Comparison of ENCODE assay signal across 11 cellular contexts in the genomic region with DNA sequence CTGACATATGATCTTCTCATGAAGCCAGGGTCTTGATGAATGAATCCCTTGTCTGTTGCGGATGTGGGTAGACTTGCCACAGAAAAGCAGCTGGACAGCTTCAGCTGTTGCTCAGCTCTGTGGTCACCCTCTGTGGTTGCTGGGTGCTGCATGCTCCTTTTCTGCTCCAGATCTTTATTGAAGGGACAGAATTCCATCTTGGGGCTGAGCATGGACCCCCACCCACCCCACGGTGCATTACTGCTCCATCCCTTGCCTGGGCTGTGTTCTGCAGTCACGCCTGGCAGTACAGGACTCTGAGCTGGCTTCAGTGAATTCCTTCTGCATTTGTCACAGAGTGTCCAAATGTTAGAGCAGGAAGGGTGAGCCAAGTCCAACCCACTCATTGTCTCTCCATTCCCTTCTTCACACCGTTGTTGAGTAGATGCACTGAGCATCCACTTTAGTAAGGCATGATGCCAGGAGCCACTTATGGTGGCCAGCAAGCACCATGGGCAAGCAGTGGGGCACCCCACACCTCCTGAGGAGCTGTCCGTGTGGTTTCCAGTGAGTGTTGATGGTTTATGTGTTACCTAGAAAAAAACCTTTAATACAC. TPM values are rescaled to one million over a fixed set of nuclear protein-coding genes. Genes with fewer than 3 reads are reported as not detected.
A peak's percentile ranks its signal among the peaks of the same experiment; 100 is the strongest.
DNase-seq lines count a peak whose midpoint lies in the region; ATAC-seq, FAIRE-seq and TF ChIP-seq lines count a peak whose summit lies in the region.
"Had no signal": no experiment of that assay in that cellular context is flagged by ENCODE, and none has a peak within 500 bp of the region (broad histone marks: within the 10 kb centered on the region; RNA-seq: fewer than 3 reads in every experiment).

No MANE protein-coding gene starts in this region.

- no peak overlapping the region for H3K4me3 Mint-ChIP-seq in activated T-cell treated with anti-CD3 and anti-CD28 coated beads, Interleukin-2, amount 50 U/mL, for 72 hours
- H3K4me3 Mint-ChIP-seq: activated T-cell treated with anti-CD3 and anti-CD28 coated beads, Interleukin-2, amount 50 U/mL, for 4 hours had no signal

- peak; percentile 75 for FAIRE-seq in urothelium cell line (lab: Jason Lieb, UNC)

- ATAC-seq in activated T-cell treated with anti-CD3 and anti-CD28 coated beads, Interleukin-2, amount 50 U/mL, for 72 hours (replicated peaks in 1 of 2): peak; percentile 36 to 61
- ATAC-seq in right cardiac atrium (peak; percentile 93), GM18505 (IDR thresholded peaks at IDR 0.05; ENCODE audit: unreplicated experiment) (no peak)
- ATAC-seq: activated T-cell treated with anti-CD3 and anti-CD28 coated beads, Interleukin-2, amount 50 U/mL, for 4 hours had no signal

- no peaks in the 10 kb centered on the region for H3K4me1 ChIP-seq in right cardiac atrium (ENCODE audit: control insufficient read depth, insufficient read depth, low read length)
- H3K4me1 ChIP-seq: BE2C had no signal

- H3K4me3 ChIP-seq in right cardiac atrium (ENCODE audit: low read length): no peak overlapping the region

- peaks cover 17% of the 10 kb centered on the region for H3K4me1 Mint-ChIP-seq in activated T-cell treated with anti-CD3 and anti-CD28 coated beads, Interleukin-2, amount 50 U/mL, for 72 hours (ENCODE audit: low read depth)

- no peaks in the 10 kb centered on the region for H3K27me3 ChIP-seq in right cardiac atrium (ENCODE audit: control insufficient read depth, insufficient read depth)
- H3K27me3 ChIP-seq: BE2C had no signal

- TF ChIP-seq POLR2A in GM18505 (IDR thresholded peaks at IDR 0.05; ENCODE audit: borderline replicate concordance, extremely low read depth, insufficient read depth, insufficient read length): no peak

- no peak overlapping the region for H3K27ac ChIP-seq in right cardiac atrium (ENCODE audit: low read length)

- no peak for DNase-seq in activated T-cell treated with anti-CD3 and anti-CD28 coated beads, Interleukin-2, amount 50 U/mL, for 72 hours
- DNase-seq in activated T-cell treated with anti-CD3 and anti-CD28 coated beads for 4 hours (no peak), T1000 (lab: John Stamatoyannopoulos, UW) (peak; percentile 57), right cardiac atrium (peak in 2 of 3 donors; percentile 33 to 53), urothelium cell line (ENCODE audit: low spot score) (peak; percentile 88), cerebellar cortex (ENCODE audit: low spot score) (no peak), NCI-H774 (lab: John Stamatoyannopoulos, UW) (no peak)
- DNase-seq: activated T-cell treated with anti-CD3 and anti-CD28 coated beads, Interleukin-2, amount 50 U/mL, for 4 hours; BE2C; NCI-H2107 had no signal

- 31% methylated on average over 5 of the region's 5 CpGs for WGBS in right cardiac atrium

- H3K27ac Mint-ChIP-seq in activated T-cell treated with anti-CD3 and anti-CD28 coated beads, Interleukin-2, amount 50 U/mL, for 72 hours: no peak overlapping the region

- no peaks in the 10 kb centered on the region for H3K9me3 Mint-ChIP-seq in activated T-cell treated with anti-CD3 and anti-CD28 coated beads, Interleukin-2, amount 50 U/mL, for 72 hours
- H3K9me3 Mint-ChIP-seq: activated T-cell treated with anti-CD3 and anti-CD28 coated beads, Interleukin-2, amount 50 U/mL, for 4 hours had no signal

- intact Hi-C loops in right cardiac atrium (cut with DNase I): no loop called here

- no peaks in the 10 kb centered on the region for H3K36me3 Mint-ChIP-seq in activated T-cell treated with anti-CD3 and anti-CD28 coated beads, Interleukin-2, amount 50 U/mL, for 72 hours (ENCODE audit: insufficient read depth in 2 of 2)

- H3K27me3 Mint-ChIP-seq in activated T-cell treated with anti-CD3 and anti-CD28 coated beads, Interleukin-2, amount 50 U/mL, for 72 hours (ENCODE audit: low read depth): peaks cover 57% of the 10 kb centered on the region

- no peaks in the 10 kb centered on the region for H3K9me3 ChIP-seq in right cardiac atrium (ENCODE audit: control insufficient read depth, low read length)
- H3K9me3 ChIP-seq: BE2C had no signal

RNA-seq across cellular contexts. Expression of a gene that starts 14.5 kb away (rescaled TPM):
- not detected for total RNA-seq in activated T-cell treated with anti-CD3 and anti-CD28 coated beads, Interleukin-2, amount 50 U/mL, for 72 hours
- total RNA-seq in right cardiac atrium: 1 to 10 TPM; 1.1 to 2.2 (median 1.5) TPM
- 0.32 TPM for polyA plus RNA-seq in right cardiac atrium
- total RNA-seq: activated T-cell treated with anti-CD3 and anti-CD28 coated beads, Interleukin-2, amount 50 U/mL, for 4 hours had no signal

Comparison
In these comparisons a context has a peak if more than half of its experiments do, and no peak if none do; other contexts are left out.
1. DNase-seq: peak in T1000 (single experiment), right cardiac atrium (2 of 3) and urothelium cell line (single experiment); none in activated T-cell treated with anti-CD3 and anti-CD28 coated beads, Interleukin-2, amount 50 U/mL, for 72 hours (0 of 2), activated T-cell treated with anti-CD3 and anti-CD28 coated beads for 4 hours (single experiment), cerebellar cortex (single experiment) and NCI-H774 (single experiment).